Comparison of ENCODE assay signal across 22 cellular contexts in genomic region chr6:44442833-44443444, GRCh38.
"Had no signal": no experiment of that assay in that cellular context is flagged by ENCODE, and none has a peak within 500 bp of the region (broad histone marks: within the 10 kb centered on the region; RNA-seq: fewer than 3 reads in every experiment).

No MANE protein-coding gene starts in this region.

- H3K9ac ChIP-seq: KMS-11 had no signal

- H3K4me2 ChIP-seq: KMS-11 had no signal

- H3K27me3 ChIP-seq: SJSA1 had no signal

- H3K4me3 ChIP-seq: SJSA1, SK-N-MC had no signal

- DNase-seq: IMR-90, Kasumi-1, MM.1S, NCI-H1092 treated with DMSO at 0.1 percent for 48 hours, NCI-H1436, NCI-H187, NCI-H2029, NCI-H2081 treated with DMSO at 0.1 percent for 48 hours, NCI-H2171, NCI-H226, NCI-H446, NCI-H510A, NCI-H524 treated with DMSO at 0.1 percent for 48 hours, NCI-H69, NCI-H774, Right ventricle myocardium superior, RPMI8226, SIG-M5, SW 1271 had no signal

- H3K27ac ChIP-seq: KMS-11, SJSA1, SK-N-MC had no signal
